26 cellular contexts compared by ENCODE assay signal in the genomic region with DNA sequence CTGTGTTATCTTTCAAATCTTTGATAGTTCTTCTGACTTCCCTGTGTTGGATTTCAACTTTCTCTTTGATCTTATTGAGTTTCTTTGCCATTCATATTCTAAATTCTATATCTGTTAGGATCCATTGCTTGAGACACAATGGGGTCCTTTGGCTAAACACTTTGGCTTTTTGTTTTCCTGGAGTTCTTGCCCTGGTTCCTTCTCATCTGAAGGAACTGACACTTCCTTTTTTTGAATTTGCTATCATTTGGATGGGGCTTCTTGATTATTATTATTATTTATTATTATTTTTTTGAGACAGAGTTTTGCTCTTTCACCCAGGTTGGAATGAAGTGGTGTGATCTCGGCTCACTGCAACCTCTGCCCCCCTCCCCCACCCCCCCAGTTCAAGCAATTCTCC.
"Had no signal": no experiment of that assay in that cellular context is flagged by ENCODE, and none has a peak within 500 bp of the region (broad histone marks: within the 10 kb centered on the region; RNA-seq: fewer than 3 reads in every experiment).

No MANE protein-coding gene starts in this region.

- ATAC-seq: stimulated activated effector memory CD8-positive, alpha-beta T cell treated with anti-CD3 and anti-CD28 coated beads, Interleukin-12 subunit alpha, Interleukin-12 subunit beta, amount 100 ng/mL, for 72 hours; stimulated activated memory B cell treated with anti-CD40 and anti-IgM and Interleukin-4, amounts not matched to agents 10 μg/mL and 1 μg/mL and 100 μg/mL, for 72 hours; stimulated activated naive CD8-positive, alpha-beta T cell treated with anti-CD3 and anti-CD28 coated beads, Interleukin-15, amount 100 ng/mL, for 72 hours; stimulated activated naive CD8-positive, alpha-beta T cell treated with anti-CD3 and anti-CD28 coated beads, Interleukin-15, Interleukin-2, amounts not matched to agents 100 U/mL and 50 U/mL, for 24 hours; upper lobe of right lung had no signal

- H3K4me1 ChIP-seq: stomach, suprapubic skin, testis, thyroid gland, tibial artery, tibial nerve, transverse colon, upper lobe of left lung, upper lobe of right lung, uterus, vagina had no signal

- H3K27ac ChIP-seq: stomach, suprapubic skin, testis, thoracic aorta, thyroid gland, tibial artery, tibial nerve, transverse colon, upper lobe of left lung, upper lobe of right lung, uterus, vagina had no signal

- H3K27me3 ChIP-seq: suprapubic skin, testis, thyroid gland, upper lobe of left lung, upper lobe of right lung, uterus, vagina had no signal

- H3K9me3 ChIP-seq: stomach, suprapubic skin, testis, thoracic aorta, thyroid gland, tibial artery, tibial nerve, transverse colon, upper lobe of left lung, upper lobe of right lung, uterus, vagina had no signal

- H3K4me3 ChIP-seq: stomach, suprapubic skin, testis, thoracic aorta, thyroid gland, tibial artery, tibial nerve, transverse colon, upper lobe of left lung, upper lobe of right lung, uterus, vagina had no signal

- DNase-seq: stimulated activated CD4-positive, alpha-beta T cell treated with anti-CD3 and anti-CD28 coated beads, Interleukin-2, amount 100 ng/mL, for 48 hours; stimulated activated CD4-positive, alpha-beta T cell treated with anti-CD3 and anti-CD28 coated beads, Interleukin-4, amount 100 ng/mL, for 1 hour; stimulated activated CD4-positive, alpha-beta T cell treated with anti-CD3 and anti-CD28 coated beads, Interleukin-4, amount 100 ng/mL, for 4 hours; stimulated activated CD8-positive, alpha-beta memory T cell treated with anti-CD3 and anti-CD28 coated beads, Interleukin-4, amount 100 ng/mL, for 48 hours; stimulated activated naive B cell treated with anti-CD40 and anti-IgM and Interleukin-4, amounts not matched to agents 10 μg/mL and 1 μg/mL and 100 μg/mL, for 72 hours; stimulated activated naive CD4-positive, alpha-beta T cell; stimulated activated naive CD4-positive, alpha-beta T cell treated with Interleukin-2 at 50 U/mL for 16 hours; stimulated activated naive CD8-positive, alpha-beta T cell treated with anti-CD3 and anti-CD28 coated beads, Interleukin-15, amount 100 ng/mL, for 72 hours; stimulated activated naive CD8-positive, alpha-beta T cell treated with anti-CD3 and anti-CD28 coated beads, Interleukin-15, Interleukin-2, amounts not matched to agents 100 U/mL and 50 U/mL, for 24 hours; stomach; substantia nigra; testis; thyroid gland; tibial artery; transverse colon; trophoblast cell; upper lobe of left lung; upper lobe of right lung; uterus had no signal

- FAIRE-seq: urothelium cell line had no signal

- H3K36me3 ChIP-seq: stomach, suprapubic skin, thoracic aorta, thyroid gland, tibial artery, tibial nerve, transverse colon, upper lobe of left lung, upper lobe of right lung, uterus, vagina had no signal
